In the genomic region with DNA sequence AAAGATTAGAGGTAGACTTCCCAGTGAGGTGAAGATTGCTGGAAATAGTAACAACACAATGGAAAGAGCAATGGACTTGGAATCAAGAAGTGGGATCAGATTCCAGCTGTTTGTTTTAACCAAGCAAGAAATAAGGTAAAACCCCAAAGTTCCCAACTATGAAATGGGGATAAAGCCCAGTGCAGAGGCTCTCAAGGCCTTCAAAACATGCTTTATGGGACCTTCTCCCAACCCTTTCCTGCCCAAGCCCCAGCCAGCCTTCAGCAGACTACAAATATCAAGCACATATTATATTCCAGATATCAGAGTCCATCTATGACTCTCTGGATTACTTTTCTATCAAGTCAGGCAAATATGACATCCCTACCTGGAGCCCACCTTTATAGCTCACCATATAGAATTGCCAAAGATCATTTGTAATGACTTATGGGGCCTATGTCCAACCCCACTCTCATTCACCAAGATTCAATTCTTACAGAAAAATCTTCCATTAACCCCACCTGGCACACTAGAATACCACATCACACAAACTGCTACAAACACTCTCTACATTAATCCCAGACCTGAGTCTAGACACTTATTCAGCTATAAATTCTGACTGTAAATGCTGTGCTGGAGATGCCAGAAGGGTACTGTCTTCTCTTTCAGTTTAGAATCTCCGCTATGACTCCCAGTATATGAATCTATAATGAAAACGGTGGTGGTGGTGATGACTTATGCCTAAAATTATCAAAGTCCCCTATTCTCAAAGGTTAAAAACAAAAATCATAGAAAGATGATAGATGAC, we compare ENCODE assay signal across 33 cellular contexts. TPM values are rescaled to one million over a fixed set of nuclear protein-coding genes. Genes with fewer than 3 reads are reported as not detected.
DNase-seq lines count a peak whose midpoint lies in the region; ATAC-seq, FAIRE-seq and TF ChIP-seq lines count a peak whose summit lies in the region.
"Had no signal": no experiment of that assay in that cellular context is flagged by ENCODE, and none has a peak within 500 bp of the region (broad histone marks: within the 10 kb centered on the region; RNA-seq: fewer than 3 reads in every experiment).

No MANE protein-coding gene starts in this region.

- H3K27me3 Mint-ChIP-seq in CD4-positive, CD25-positive, alpha-beta regulatory T cell = no peaks in the 10 kb centered on the region
- no peaks in the 10 kb centered on the region for H3K27me3 Mint-ChIP-seq in CD4-positive, alpha-beta T cell
- H3K27me3 Mint-ChIP-seq in WTC11 (ENCODE audit: low read depth) = no peaks in the 10 kb centered on the region
- H3K27me3 Mint-ChIP-seq in endothelial cell (ENCODE audit: unreplicated experiment) = peaks cover 7% of the 10 kb centered on the region
- no peaks in the 10 kb centered on the region for H3K27me3 Mint-ChIP-seq in CD14-positive monocyte (ENCODE audit: low read depth in 3 of 3)
- H3K27me3 Mint-ChIP-seq: naive B cell had no signal

- no peak for TF ChIP-seq CTCF in CD4-positive, alpha-beta T cell (IDR thresholded peaks at IDR 0.05)
- no peak for TF ChIP-seq CTCF in WTC11 (IDR thresholded peaks at IDR 0.05)
- no peak for TF ChIP-seq CTCF in endothelial cell (IDR thresholded peaks at IDR 0.05; ENCODE audit: unreplicated experiment)
- TF ChIP-seq CTCF in D721Med (IDR thresholded peaks at IDR 0.05; ENCODE audit: insufficient read depth, missing control alignments) = no peak
- no peak for TF ChIP-seq CTCF in CD14-positive monocyte (IDR thresholded peaks at IDR 0.05)

- DNase-seq in CD4-positive, CD25-positive, alpha-beta regulatory T cell = no peak
- no peak for DNase-seq in CD4-positive, alpha-beta T cell
- no peak for DNase-seq in WTC11 (ENCODE audit: low spot score)
- DNase-seq in endothelial cell (ENCODE audit: low spot score) = no peak
- no peak for DNase-seq in D721Med (ENCODE audit: insufficient read length, low spot score)
- DNase-seq in activated gamma-delta T cell (lab: John Stamatoyannopoulos, UW) = no peak
- no peak for DNase-seq in CD14-positive monocyte (ENCODE audit: low spot score)
- no peak for DNase-seq in NCI-H345 (lab: John Stamatoyannopoulos, UW)
- DNase-seq: activated naive CD4-positive, alpha-beta T cell treated with anti-CD3 and anti-CD28 coated beads for 36 hours; C1 segment of cervical spinal cord; caudate nucleus; cortex of kidney; DMS 273 treated with DMSO at 0.1 percent for 48 hours; EL; IMR-90; left ventricle myocardium inferior; naive B cell; NCI-H1105 treated with DMSO at 0.1 percent for 48 hours; NCI-H2081; NCI-H226; occipital lobe; SHP77 treated with DMSO at 0.1 percent for 48 hours; stomach; thyroid gland had no signal

- no peak for FAIRE-seq in D721Med (lab: Jason Lieb, UNC)
- FAIRE-seq: islet of Langerhans had no signal

- H3K36me3 ChIP-seq in CD4-positive, CD25-positive, alpha-beta regulatory T cell (ENCODE audit: control insufficient read depth, insufficient read depth, low read length) = peaks cover 94% of the 10 kb centered on the region

- H3K4me1 ChIP-seq in CD4-positive, CD25-positive, alpha-beta regulatory T cell (ENCODE audit: control insufficient read depth, insufficient read depth, low read length, poor library complexity, severe bottlenecking) = peaks cover 35% of the 10 kb centered on the region

- peak overlapping the region; percentile 43 for H3K27ac ChIP-seq in CD4-positive, CD25-positive, alpha-beta regulatory T cell (ENCODE audit: insufficient read depth, low read length, poor library complexity, severe bottlenecking)
- no peak overlapping the region for H3K27ac ChIP-seq in CD4-positive, alpha-beta T cell (ENCODE audit: low read depth, low read length)
- H3K27ac ChIP-seq: gastroesophageal sphincter, left ventricle myocardium inferior, stomach, thyroid gland had no signal

- peaks cover 0 to 3% (median 0%) of the 10 kb centered on the region in 7 donors for H3K9me3 Mint-ChIP-seq in CD4-positive, CD25-positive, alpha-beta regulatory T cell
- H3K9me3 Mint-ChIP-seq in CD4-positive, alpha-beta T cell = no peaks in the 10 kb centered on the region
- no peaks in the 10 kb centered on the region for H3K9me3 Mint-ChIP-seq in WTC11
- H3K9me3 Mint-ChIP-seq in endothelial cell (ENCODE audit: unreplicated experiment) = no peaks in the 10 kb centered on the region
- no peaks in the 10 kb centered on the region for H3K9me3 Mint-ChIP-seq in CD14-positive monocyte
- H3K9me3 Mint-ChIP-seq: activated naive CD4-positive, alpha-beta T cell treated with anti-CD3 and anti-CD28 coated beads for 36 hours; naive B cell had no signal

- H3K27me3 ChIP-seq in CD4-positive, CD25-positive, alpha-beta regulatory T cell (ENCODE audit: control insufficient read depth, insufficient read depth, low read length) = no peaks in the 10 kb centered on the region
- H3K27me3 ChIP-seq in CD4-positive, alpha-beta T cell (ENCODE audit: control insufficient read depth, insufficient read depth, low read length) = no peaks in the 10 kb centered on the region
- H3K27me3 ChIP-seq: gastroesophageal sphincter, stomach, thyroid gland had no signal

- no peak for ATAC-seq in CD4-positive, CD25-positive, alpha-beta regulatory T cell (ENCODE audit: low read depth in 2 of 2)
- ATAC-seq in CD4-positive, alpha-beta T cell (ENCODE audit: poor library complexity) = no peak
- no peak for ATAC-seq in WTC11
- ATAC-seq: gastroesophageal sphincter, Panc1 had no signal

- CTCF ChIA-PET in CD4-positive, alpha-beta T cell (lab: Charles Lee) = interaction anchor here (1.0 kb wide), 1 partner anchor 94 kb away, joined by 5 read pairs; no protein-coding TSS in a partner anchor
- CTCF ChIA-PET in WTC11 (lab: Charles Lee) = interaction anchor here (1.0 kb wide), 1 partner anchor 11 kb away, joined by 3 read pairs; a partner anchor contains a TSS

- H3K36me3 Mint-ChIP-seq in CD4-positive, CD25-positive, alpha-beta regulatory T cell = peaks cover 64% of the 10 kb centered on the region
- H3K36me3 Mint-ChIP-seq in CD4-positive, alpha-beta T cell (ENCODE audit: low read depth) = peaks cover 92% of the 10 kb centered on the region
- H3K36me3 Mint-ChIP-seq in WTC11 = peaks cover 93% of the 10 kb centered on the region
- H3K36me3 Mint-ChIP-seq in endothelial cell (ENCODE audit: low read depth, unreplicated experiment) = peaks cover 65% of the 10 kb centered on the region
- peaks cover 87 to 97% of the 10 kb centered on the region in 2 donors for H3K36me3 Mint-ChIP-seq in CD14-positive monocyte

- H3K9me3 ChIP-seq in CD4-positive, CD25-positive, alpha-beta regulatory T cell (ENCODE audit: control insufficient read depth in 2 of 2, low read length in 2 of 2) = no peaks in the 10 kb centered on the region
- no peaks in the 10 kb centered on the region for H3K9me3 ChIP-seq in CD4-positive, alpha-beta T cell (ENCODE audit: control insufficient read depth, low read length)
- H3K9me3 ChIP-seq: gastroesophageal sphincter, left ventricle myocardium inferior, stomach, thyroid gland had no signal

- peak overlapping the region; percentile 11 to 88 (median 24) for H3K27ac Mint-ChIP-seq in CD4-positive, CD25-positive, alpha-beta regulatory T cell
- H3K27ac Mint-ChIP-seq in CD4-positive, alpha-beta T cell = peak overlapping the region; percentile 13
- H3K27ac Mint-ChIP-seq in WTC11 = peak overlapping the region; percentile 68
- H3K27ac Mint-ChIP-seq in endothelial cell (ENCODE audit: unreplicated experiment) = no peak overlapping the region
- peak overlapping the region in 1 of 7 donors; percentile 22 for H3K27ac Mint-ChIP-seq in CD14-positive monocyte
- H3K27ac Mint-ChIP-seq: activated naive CD4-positive, alpha-beta T cell treated with anti-CD3 and anti-CD28 coated beads for 36 hours had no signal

- peaks cover 20 to 69% (median 47%) of the 10 kb centered on the region in 4 donors for H3K4me1 Mint-ChIP-seq in CD4-positive, CD25-positive, alpha-beta regulatory T cell
- peaks cover 36% of the 10 kb centered on the region for H3K4me1 Mint-ChIP-seq in CD4-positive, alpha-beta T cell (ENCODE audit: low read depth)
- H3K4me1 Mint-ChIP-seq in WTC11 = peaks cover 50% of the 10 kb centered on the region
- H3K4me1 Mint-ChIP-seq in endothelial cell (ENCODE audit: unreplicated experiment) = peaks cover 21% of the 10 kb centered on the region
- peaks cover 25% of the 10 kb centered on the region for H3K4me1 Mint-ChIP-seq in CD14-positive monocyte

- intact Hi-C loops in CD4-positive, alpha-beta T cell (cut with DNase I, micrococcal nuclease) = no loop called here
- intact Hi-C loops in CD14-positive monocyte (cut with micrococcal nuclease) = no loop called here

- H3K4me3 Mint-ChIP-seq in CD4-positive, CD25-positive, alpha-beta regulatory T cell = peak overlapping the region in 1 of 4 donors; percentile 21
- H3K4me3 Mint-ChIP-seq in CD4-positive, alpha-beta T cell = peak overlapping the region; percentile 26
- H3K4me3 Mint-ChIP-seq in WTC11 (no peak overlapping the region), endothelial cell (ENCODE audit: unreplicated experiment) (peak overlapping the region; percentile 39), CD14-positive monocyte (no peak overlapping the region)
- H3K4me3 Mint-ChIP-seq: activated naive CD4-positive, alpha-beta T cell treated with anti-CD3 and anti-CD28 coated beads for 36 hours had no signal

- no peak overlapping the region for H3K4me3 ChIP-seq in CD4-positive, CD25-positive, alpha-beta regulatory T cell (ENCODE audit: low read depth, low read length)
- H3K4me3 ChIP-seq: gastroesophageal sphincter, left ventricle myocardium inferior, stomach, thyroid gland had no signal

- POLR2A ChIA-PET in CD4-positive, alpha-beta T cell (lab: Charles Lee) = interaction anchor here (0.6 to 1.8 kb wide), 4 partner anchors 18 to 40 kb away, joined by 3 to 4 read pairs (median 4); a partner anchor contains a TSS
- POLR2A ChIA-PET in WTC11 (lab: Charles Lee) = interaction anchor here (0.6 kb wide), 2 partner anchors 136 to 263 kb away, joined by 4 to 6 read pairs; no protein-coding TSS in a partner anchor

RNA-seq across cellular contexts. Expression of a gene that starts 6.1 kb away (rescaled TPM):
- total RNA-seq in CD4-positive, CD25-positive, alpha-beta regulatory T cell = 603 TPM
- polyA plus RNA-seq in CD4-positive, CD25-positive, alpha-beta regulatory T cell = 100 to 1,000 TPM; 105 to 116 (median 110) TPM
- total RNA-seq in CD4-positive, alpha-beta T cell = 100 to 1,000 TPM; 483 to 498 TPM
- total RNA-seq in WTC11 (2021) (704 to 738 TPM (median 712 TPM) in 3 replicates), endothelial cell (ENCODE audit: unreplicated experiment) (336 TPM)
- 10 to 100 TPM; 64.1 to 67.8 TPM for polyA plus RNA-seq in CD14-positive monocyte

RNA-seq across cellular contexts. Expression of a gene that starts 7.0 kb away (rescaled TPM):
- total RNA-seq in CD4-positive, CD25-positive, alpha-beta regulatory T cell = not detected
- polyA plus RNA-seq in CD4-positive, CD25-positive, alpha-beta regulatory T cell = not detected
- not detected for total RNA-seq in CD4-positive, alpha-beta T cell
- total RNA-seq in WTC11 (2021) (not detected in 3 replicates), endothelial cell (ENCODE audit: unreplicated experiment) (not detected)
- not detected for polyA plus RNA-seq in CD14-positive monocyte
- total RNA-seq: activated naive CD4-positive, alpha-beta T cell treated with anti-CD3 and anti-CD28 coated beads for 36 hours; fibroblast of lung; gastroesophageal sphincter; H4; IMR-90; left ventricle myocardium inferior; M059J; mesenteric fat pad; occipital lobe; pulmonary artery endothelial cell; skeletal muscle tissue; stomach; thyroid gland had no signal
- polyA plus RNA-seq: fibroblast of lung, IMR-90, stomach had no signal

RNA-seq across cellular contexts. Expression of a gene that starts 10.7 kb away (rescaled TPM):
- 3.9 TPM for total RNA-seq in CD4-positive, CD25-positive, alpha-beta regulatory T cell
- 1 to 10 TPM; 1.1 to 1.8 (median 1.3) TPM for polyA plus RNA-seq in CD4-positive, CD25-positive, alpha-beta regulatory T cell
- 1 to 10 TPM; 2.6 to 3.3 TPM for total RNA-seq in CD4-positive, alpha-beta T cell
- total RNA-seq in WTC11 (2021) = 2.7 to 4.1 TPM (median 4.0 TPM) in 3 replicates
- total RNA-seq in endothelial cell (ENCODE audit: unreplicated experiment) = 1.8 TPM
- polyA plus RNA-seq in CD14-positive monocyte = not detected

RNA-seq across cellular contexts. Expression of a gene that starts 11.7 kb away (rescaled TPM):
- 4.6 TPM for total RNA-seq in CD4-positive, CD25-positive, alpha-beta regulatory T cell
- polyA plus RNA-seq in CD4-positive, CD25-positive, alpha-beta regulatory T cell = 1 to 10 TPM; 4.7 to 9.4 (median 6.9) TPM
- 1 to 10 TPM; 7.6 to 9.3 TPM for total RNA-seq in CD4-positive, alpha-beta T cell
- total RNA-seq in WTC11 (2021) = 14.9 to 19.5 TPM (median 17.1 TPM) in 3 replicates
- 13.4 TPM for total RNA-seq in endothelial cell (ENCODE audit: unreplicated experiment)
- polyA plus RNA-seq in CD14-positive monocyte = 10 to 100 TPM in 1 of 2 donors, 1 to 10 TPM in 1; 7.7 to 10.3 TPM

RNA-seq across cellular contexts. Expression of a gene that starts 36.4 kb away (rescaled TPM):
- 15.6 TPM for total RNA-seq in CD4-positive, CD25-positive, alpha-beta regulatory T cell
- polyA plus RNA-seq in CD4-positive, CD25-positive, alpha-beta regulatory T cell = 10 to 100 TPM; 12.8 to 20.0 (median 13.9) TPM
- total RNA-seq in CD4-positive, alpha-beta T cell = 10 to 100 TPM; 15.4 to 16.7 TPM
- total RNA-seq in WTC11 (2021) = 0.46 to 1.2 TPM (median 0.87 TPM) in 3 replicates
- total RNA-seq in endothelial cell (ENCODE audit: unreplicated experiment) = not detected
- under 1 TPM in 1 of 2 donors, not detected in 1; 0.26 TPM for polyA plus RNA-seq in CD14-positive monocyte
- total RNA-seq: fibroblast of lung, gastroesophageal sphincter, H4, IMR-90, left ventricle myocardium inferior, M059J, mesenteric fat pad, occipital lobe, skeletal muscle tissue, stomach, thyroid gland had no signal
- polyA plus RNA-seq: fibroblast of lung, IMR-90 had no signal

Comparison
In these comparisons a context has a peak if more than half of its experiments do, and no peak if none do; other contexts are left out.
1. H3K4me3 Mint-ChIP-seq: peak in CD4-positive, alpha-beta T cell (single experiment) and endothelial cell (single experiment); none in WTC11 (single experiment) and CD14-positive monocyte (0 of 2).